In genomic region chrX:40109288-40110008, GRCh38 we compare ENCODE assay signal across 8 cellular contexts. TPM values are rescaled to one million over a fixed set of nuclear protein-coding genes. Genes with fewer than 3 reads are reported as not detected.
DNase-seq lines count a peak whose midpoint lies in the region; ATAC-seq, FAIRE-seq and TF ChIP-seq lines count a peak whose summit lies in the region.

No MANE protein-coding gene starts in this region.

- no peaks in the 10 kb centered on the region for H3K9me3 ChIP-seq in kidney (ENCODE audit: control insufficient read depth in 1 of 2, low read length in 2 of 2)

- H3K36me3 Mint-ChIP-seq in stimulated activated effector memory CD8-positive, alpha-beta T cell treated with anti-CD3 and anti-CD28 coated beads, Interleukin-12 subunit alpha, Interleukin-12 subunit beta, amount 100 ng/mL, for 72 hours, result no peaks in the 10 kb centered on the region

- intact Hi-C loops in kidney (cut with DNase I), result no loop called here

- ATAC-seq in stimulated activated effector memory CD8-positive, alpha-beta T cell treated with anti-CD3 and anti-CD28 coated beads, Interleukin-12 subunit alpha, Interleukin-12 subunit beta, amount 100 ng/mL, for 72 hours, result no peak
- no peak for ATAC-seq in GM21737 (IDR thresholded peaks at IDR 0.05; ENCODE audit: unreplicated experiment)

- TF ChIP-seq CTCF in astrocyte of the spinal cord (IDR thresholded peaks at IDR 0.05; ENCODE audit: low read depth, low read length) (no peak), kidney (IDR thresholded peaks at IDR 0.05; ENCODE audit: borderline replicate concordance, extremely low read depth, insufficient read depth) (no peak)

- peak overlapping the region in 1 of 2 donors; percentile 26 for H3K9ac ChIP-seq in kidney (ENCODE audit: low read length in 2 of 2)

- H3K36me3 ChIP-seq in kidney (ENCODE audit: control insufficient read depth in 1 of 2, insufficient read depth in 2 of 2, low read length in 2 of 2), result no peaks in the 10 kb centered on the region

- no peaks in the 10 kb centered on the region for H3K9me3 Mint-ChIP-seq in stimulated activated effector memory CD8-positive, alpha-beta T cell treated with anti-CD3 and anti-CD28 coated beads, Interleukin-12 subunit alpha, Interleukin-12 subunit beta, amount 100 ng/mL, for 72 hours

- TF ChIP-seq POLR2A in GM12892 (IDR thresholded peaks at IDR 0.05; ENCODE audit: low read depth, low read length), result no peak

- H3K4me1 ChIP-seq in kidney (ENCODE audit: control insufficient read depth in 1 of 2, insufficient read depth in 1 of 2, low read depth in 1 of 2, low read length in 2 of 2), result peaks cover 0 to 5% of the 10 kb centered on the region in 2 donors

- H3K27ac Mint-ChIP-seq in stimulated activated effector memory CD8-positive, alpha-beta T cell treated with anti-CD3 and anti-CD28 coated beads, Interleukin-12 subunit alpha, Interleukin-12 subunit beta, amount 100 ng/mL, for 72 hours, result no peak overlapping the region

- H3K4me3 Mint-ChIP-seq in stimulated activated effector memory CD8-positive, alpha-beta T cell treated with anti-CD3 and anti-CD28 coated beads, Interleukin-12 subunit alpha, Interleukin-12 subunit beta, amount 100 ng/mL, for 72 hours, result peak overlapping the region; percentile 83

- H3K4me1 Mint-ChIP-seq in stimulated activated effector memory CD8-positive, alpha-beta T cell treated with anti-CD3 and anti-CD28 coated beads, Interleukin-12 subunit alpha, Interleukin-12 subunit beta, amount 100 ng/mL, for 72 hours, result peaks cover 6% of the 10 kb centered on the region

- H3K4me3 ChIP-seq in astrocyte of the spinal cord (ENCODE audit: low read depth, low read length), result peak overlapping the region; percentile 37
- peak overlapping the region; percentile 38 to 44 for H3K4me3 ChIP-seq in kidney (ENCODE audit: low read length in 2 of 2)

- DNase-seq in NCI-H2196 (lab: John Stamatoyannopoulos, UW; ENCODE audit: unreplicated experiment), result peak; percentile 57
- no peak for DNase-seq in NCI-H2196 treated with DMSO at 0.1 percent for 48 hours (lab: John Stamatoyannopoulos, UW; ENCODE audit: unreplicated experiment)
- peak; percentile 9 for DNase-seq in NCI-H128 (lab: John Stamatoyannopoulos, UW; ENCODE audit: unreplicated experiment)
- DNase-seq in astrocyte of the spinal cord (ENCODE audit: low read depth, low spot score), result peak; percentile 69
- DNase-seq in kidney, result peak; percentile 80
- DNase-seq in stimulated activated effector memory CD8-positive, alpha-beta T cell treated with anti-CD3 and anti-CD28 coated beads, Interleukin-12 subunit alpha, Interleukin-12 subunit beta, amount 100 ng/mL, for 72 hours (ENCODE audit: low spot score in 2 of 2), result peak in 1 of 2 donors; percentile 69
- no peak for DNase-seq in GM12892 (ENCODE audit: insufficient read length)

- FAIRE-seq in kidney (lab: Jason Lieb, UNC) (no peak), GM12892 (lab: Jason Lieb, UNC) (no peak)

- H3K27ac ChIP-seq in kidney (ENCODE audit: low read depth in 2 of 2, low read length in 2 of 2), result peak overlapping the region; percentile 80 to 83

- in situ Hi-C loops in astrocyte of the spinal cord (cut with HindIII; ENCODE audit: low sequenced_read_pairs), result no loop called here

RNA-seq across cellular contexts. Expression of gene BCOR, which starts 11.7 kb away (rescaled TPM):
- total RNA-seq in kidney, result 33.9 TPM
- polyA plus RNA-seq in kidney (ENCODE audit: insufficient read depth, low read depth, low replicate concordance), result 7.7 TPM
- 9.0 TPM for polyA plus RNA-seq in GM12892 (2012; ENCODE audit: missing spikeins)

Comparison
In these comparisons a context has a peak if more than half of its experiments do, and no peak if none do; other contexts are left out.
1. DNase-seq: peak in NCI-H2196 (single experiment), NCI-H128 (single experiment), astrocyte of the spinal cord (single experiment) and kidney (single experiment); none in NCI-H2196 treated with DMSO at 0.1 percent for 48 hours (single experiment) and GM12892 (single experiment).